ENCODE assay signal across 8 cellular contexts in genomic region chr2:181810823-181811695, GRCh38.
DNase-seq lines count a peak whose midpoint lies in the region; ATAC-seq lines count a peak whose summit lies in the region.

No MANE protein-coding gene starts in this region.

- no peak for ATAC-seq in HG03025 (IDR thresholded peaks at IDR 0.05; ENCODE audit: low FRiP score, unreplicated experiment)

- peak in 2 of 3 experiments; percentile 45 to 66 for DNase-seq in NCI-H1417 (lab: John Stamatoyannopoulos, UW)
- no peak for DNase-seq in NCI-H1417 treated with DMSO at 0.1 percent for 48 hours (lab: John Stamatoyannopoulos, UW)
- DNase-seq in SW 1271 (lab: John Stamatoyannopoulos, UW), result peak; percentile 85 to 98
- peak; percentile 99 for DNase-seq in glomerular endothelial cell (ENCODE audit: extremely low read depth, low read depth, low spot score)
- DNase-seq in renal cortical epithelial cell (ENCODE audit: low read depth), result peak; percentile 98
- DNase-seq in GM19238 (ENCODE audit: insufficient read length, low spot score), result no peak
- no peak for DNase-seq in activated CD4-positive, alpha-beta T cell treated with anti-CD3 and anti-CD28 coated beads, Interleukin-2, amount 50 U/mL, for 4 hours

Comparison
In these comparisons a context has a peak if more than half of its experiments do, and no peak if none do; other contexts are left out.
1. DNase-seq: peak in NCI-H1417 (2 of 3), SW 1271 (2 of 2), glomerular endothelial cell (single experiment) and renal cortical epithelial cell (single experiment); none in NCI-H1417 treated with DMSO at 0.1 percent for 48 hours (single experiment), GM19238 (single experiment) and activated CD4-positive, alpha-beta T cell treated with anti-CD3 and anti-CD28 coated beads, Interleukin-2, amount 50 U/mL, for 4 hours (0 of 2).